23 cellular contexts compared by ENCODE assay signal in the genomic region with DNA sequence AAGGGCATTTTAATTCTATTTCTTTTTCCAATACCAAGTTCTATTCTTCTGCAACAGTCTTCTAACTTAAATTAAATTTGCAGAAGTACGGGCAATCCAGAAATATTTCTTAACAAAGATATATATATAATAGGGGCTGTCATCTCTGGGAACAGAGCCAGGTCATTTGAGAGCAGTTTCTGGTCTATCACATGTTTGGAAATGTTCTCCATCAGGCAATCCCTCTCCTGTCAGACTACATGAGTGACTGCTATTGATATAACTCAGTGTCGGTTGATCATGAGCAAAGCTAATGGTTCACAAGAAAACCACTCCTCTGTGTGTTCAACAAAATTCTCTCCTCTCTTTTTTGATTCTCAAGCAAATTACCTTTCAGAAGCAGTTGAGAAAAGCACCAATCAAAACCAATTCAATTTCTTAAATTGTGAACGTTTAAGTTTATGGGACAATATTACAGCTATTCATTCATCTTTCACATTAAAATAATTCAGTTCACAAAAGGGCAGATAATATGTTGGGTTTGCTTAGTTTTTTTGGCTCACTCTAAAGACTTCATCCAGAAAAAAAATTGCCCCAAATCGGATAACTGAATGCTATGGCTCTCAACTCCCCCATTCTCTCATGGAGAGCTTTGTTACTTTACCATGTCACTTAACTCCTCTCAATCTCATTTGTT.
DNase-seq lines count a peak whose midpoint lies in the region; ATAC-seq and TF ChIP-seq lines count a peak whose summit lies in the region.
"Had no signal": no experiment of that assay in that cellular context is flagged by ENCODE, and none has a peak within 500 bp of the region (broad histone marks: within the 10 kb centered on the region; RNA-seq: fewer than 3 reads in every experiment).

No MANE protein-coding gene starts in this region.

- in situ Hi-C loops in SK-MEL-5 (cut with HindIII; ENCODE audit: low pct_unique_long_range_greater_than_20kb, low sequenced_read_pairs): no loop called here

- DNase-seq in Kasumi-1 (lab: John Stamatoyannopoulos, UW) (peak; percentile 38 to 40), SK-MEL-5 (ENCODE audit: low read depth, low spot score) (peak; percentile 93), fibroblast of pulmonary artery (ENCODE audit: low read depth) (peak; percentile 48), medulla oblongata (ENCODE audit: extremely low spot score) (peak; percentile 51), NCI-H345 (lab: John Stamatoyannopoulos, UW) (no peak)
- no peak for DNase-seq in activated naive CD4-positive, alpha-beta T cell (lab: John Stamatoyannopoulos, UW)
- DNase-seq: activated CD4-positive, alpha-beta T cell treated with anti-CD3 and anti-CD28 coated beads for 48 hours; activated naive CD4-positive, alpha-beta T cell treated with anti-CD3 and anti-CD28 coated beads, Interleukin-2, amount 50 U/mL, for 16 hours; anterior cingulate cortex; C1 segment of cervical spinal cord; midbrain; NCI-H1092 treated with DMSO at 0.1 percent for 48 hours; NCI-H1930; NCI-H226; NCI-H82; ovary; stimulated activated CD4-positive, alpha-beta T cell treated with anti-CD3 and anti-CD28 coated beads, Interleukin-4, amount 100 ng/mL, for 24 hours; stimulated activated naive B cell treated with anti-CD40 and anti-IgM and Interleukin-4, amounts not matched to agents 10 μg/mL and 1 μg/mL and 100 μg/mL, for 72 hours; T-helper 17 cell had no signal

- TF ChIP-seq CTCF in fibroblast of pulmonary artery (IDR thresholded peaks at IDR 0.05; ENCODE audit: low read length, missing control alignments): no peak

- no peak for ATAC-seq in HG03280 (IDR thresholded peaks at IDR 0.05; ENCODE audit: unreplicated experiment)
- ATAC-seq: stimulated activated naive B cell treated with anti-CD40 and anti-IgM and Interleukin-4, amounts not matched to agents 10 μg/mL and 1 μg/mL and 100 μg/mL, for 72 hours; T-helper 17 cell had no signal

- no peak overlapping the region for H3K4me3 ChIP-seq in fibroblast of pulmonary artery (replicated peaks; ENCODE audit: low read depth, low read length)
- H3K4me3 ChIP-seq: cardiac muscle cell, ovary, SJSA1, suprapubic skin had no signal

Comparison
In these comparisons a context has a peak if more than half of its experiments do, and no peak if none do; other contexts are left out.
1. DNase-seq: peak in Kasumi-1 (2 of 2), SK-MEL-5 (single experiment), fibroblast of pulmonary artery (single experiment) and medulla oblongata (single experiment); none in activated naive CD4-positive, alpha-beta T cell (0 of 4) and NCI-H345 (single experiment).